ENCODE assay signal across 18 cellular contexts in the genomic region with DNA sequence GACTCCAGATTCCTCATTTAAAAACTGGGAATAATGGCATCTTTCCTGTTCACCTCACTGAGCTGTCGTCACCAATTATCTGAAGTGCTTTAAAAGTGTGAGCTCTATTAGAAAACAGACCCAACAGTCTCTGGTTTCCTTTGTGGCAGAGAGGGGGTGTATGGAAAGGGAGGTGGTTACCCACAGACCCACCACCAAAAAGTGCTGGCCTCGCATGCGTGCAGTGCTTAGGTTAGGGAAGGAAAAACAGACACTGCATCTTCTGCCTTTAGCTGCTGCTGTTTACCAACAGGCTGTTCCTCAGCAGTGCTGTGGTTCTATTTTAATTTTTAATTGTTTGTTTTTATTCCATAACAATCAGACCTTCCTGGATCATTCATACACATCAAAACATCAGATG.
A peak's percentile ranks its signal among the peaks of the same experiment; 100 is the strongest.
DNase-seq lines count a peak whose midpoint lies in the region; TF ChIP-seq lines count a peak whose summit lies in the region.
"Had no signal": no experiment of that assay in that cellular context is flagged by ENCODE, and none has a peak within 500 bp of the region (broad histone marks: within the 10 kb centered on the region; RNA-seq: fewer than 3 reads in every experiment).

No MANE protein-coding gene starts in this region.

- no peak overlapping the region for H3K27ac ChIP-seq in H9 (ENCODE audit: insufficient read length, low read depth, low read length)
- H3K27ac ChIP-seq: cardiac muscle cell, ovary, stomach had no signal

- H2BK12ac ChIP-seq in H9 (ENCODE audit: insufficient read length, low read depth, low read length) = no peak overlapping the region

- no peak overlapping the region for H3K18ac ChIP-seq in H9 (ENCODE audit: insufficient read length, low read depth, low read length)

- H3K27me3 ChIP-seq in H9 (ENCODE audit: insufficient read depth, low read length) = no peaks in the 10 kb centered on the region
- H3K27me3 ChIP-seq: cardiac muscle cell, ovary, stomach had no signal

- no peaks in the 10 kb centered on the region for H3K9me3 ChIP-seq in H9 (ENCODE audit: control insufficient read depth, low read depth, low read length)
- H3K9me3 ChIP-seq: esophagus squamous epithelium, ovary, stomach had no signal

- no peaks in the 10 kb centered on the region for H3K79me1 ChIP-seq in H9 (ENCODE audit: insufficient read depth, low read depth, low read length, poor library complexity, severe bottlenecking)

- no peak overlapping the region for H3K9ac ChIP-seq in H9 (ENCODE audit: extremely low read depth, insufficient read length, low read length)

- H2BK15ac ChIP-seq in H9 (ENCODE audit: low read depth, low read length) = no peak overlapping the region

- H2AFZ ChIP-seq in H9 (ENCODE audit: low read length) = no peak overlapping the region

- H4K5ac ChIP-seq in H9 (ENCODE audit: insufficient read length, low read depth, low read length) = no peak overlapping the region

- no peak overlapping the region for H3K4me2 ChIP-seq in H9 (ENCODE audit: insufficient read depth, insufficient read length, low read length)

- no peak overlapping the region for H3K27ac Mint-ChIP-seq in H9
- H3K27ac Mint-ChIP-seq: CD4-positive, CD25-positive, alpha-beta regulatory T cell had no signal

- peaks cover 3% of the 10 kb centered on the region; the same call in 1 of the 2 replicates for H3K4me1 ChIP-seq in H9 (ENCODE audit: insufficient read depth, low read length)

- no peaks in the 10 kb centered on the region for H3K36me3 Mint-ChIP-seq in H9 (ENCODE audit: insufficient read depth in 1 of 3, low read depth in 3 of 3)
- H3K36me3 Mint-ChIP-seq: CD4-positive, CD25-positive, alpha-beta regulatory T cell had no signal

- no peaks in the 10 kb centered on the region for H3K27me3 Mint-ChIP-seq in H9 (ENCODE audit: low read depth)

- TF ChIP-seq CTCF in H9 (conservative IDR thresholded peaks at IDR 0.05) = no peak

- H3K4ac ChIP-seq in H9 (ENCODE audit: low read depth, low read length) = no peak overlapping the region

- no peak overlapping the region for H3K23ac ChIP-seq in H9 (ENCODE audit: insufficient read length, low read depth, low read length)

- no peak overlapping the region for H3T11ph ChIP-seq in H9 (ENCODE audit: low read length)

- DNase-seq in activated CD8-positive, alpha-beta memory T cell treated with anti-CD3 and anti-CD28 coated beads for 24 hours = peak; percentile 72
- no peak for DNase-seq in activated CD8-positive, alpha-beta memory T cell treated with anti-CD3 and anti-CD28 coated beads, Interleukin-2, amount 50 U/mL, for 4 hours
- DNase-seq in activated CD4-positive, alpha-beta T cell treated with anti-CD3 and anti-CD28 coated beads for 48 hours = peak; percentile 40
- DNase-seq in activated T-helper 9 cell treated with anti-CD3 and anti-CD28 coated beads, Interleukin-2, amount 50 U/mL, for 16 hours (ENCODE audit: low read depth) = peak; percentile 12
- DNase-seq in stimulated activated CD8-positive, alpha-beta memory T cell treated with anti-CD3 and anti-CD28 coated beads, Interleukin-4, amount 100 ng/mL, for 48 hours = peak; percentile 59
- DNase-seq in NCI-H82 treated with DMSO at 0.1 percent for 48 hours (lab: John Stamatoyannopoulos, UW; ENCODE audit: unreplicated experiment) (no peak), cortex of kidney (lab: John Stamatoyannopoulos, UW) (no peak), H9 (no peak)
- DNase-seq: DMS79, esophagus squamous epithelium, GOT3, MM.1S, NCI-H187, NCI-H510A, ovary, stomach had no signal

- no peaks in the 10 kb centered on the region for H4K20me1 ChIP-seq in H9 (ENCODE audit: control insufficient read depth, insufficient read depth, insufficient read length)

- H3K14ac ChIP-seq in H9 (ENCODE audit: insufficient read depth, low read length) = no peak overlapping the region

- no peak overlapping the region for H2AK5ac ChIP-seq in H9 (ENCODE audit: insufficient read length, low read length)

- H3K23me2 ChIP-seq in H9 (ENCODE audit: insufficient read length, low read depth, low read length, poor library complexity, severe bottlenecking) = no peaks in the 10 kb centered on the region

- peaks cover under 1 to 3% of the 10 kb centered on the region in 2 experiments; a peak in 2 of 4 replicates for H3K4me1 Mint-ChIP-seq in H9

- H2BK5ac ChIP-seq in H9 (ENCODE audit: insufficient read length, low read length) = no peak overlapping the region

- H4K8ac ChIP-seq in H9 (replicated peaks; ENCODE audit: insufficient read length, low read depth, low read length) = no peak overlapping the region

- H2BK20ac ChIP-seq in H9 (ENCODE audit: low read depth, low read length, poor library complexity, severe bottlenecking) = no peak overlapping the region

- H3K9me3 Mint-ChIP-seq in H9 = 0 out of 5 replicates have a peak, but pooled peaks cover 0 to 2% of the 10 kb centered on the region in 2 experiments

- no peaks in the 10 kb centered on the region for H3K79me2 ChIP-seq in H9 (ENCODE audit: insufficient read depth, low read length)

- no peak overlapping the region for H4K91ac ChIP-seq in H9 (ENCODE audit: insufficient read length, low read depth, low read length)

- no peak overlapping the region for H2BK120ac ChIP-seq in H9 (ENCODE audit: low read depth, low read length, poor library complexity, severe bottlenecking)

- H3K4me3 Mint-ChIP-seq in H9 = no peak overlapping the region
- H3K4me3 Mint-ChIP-seq: CD4-positive, CD25-positive, alpha-beta regulatory T cell had no signal

- WGBS in H9 (ENCODE audit: extremely low coverage, insufficient read length, low lambda C conversion rate) = no CpG with 5 or more reads among the region's 3 CpGs

- H3K56ac ChIP-seq in H9 (ENCODE audit: insufficient read length, low read depth, low read length) = no peak overlapping the region

Comparison
In these comparisons a context has a peak if more than half of its experiments do, and no peak if none do; other contexts are left out.
1. DNase-seq: peak in activated CD8-positive, alpha-beta memory T cell treated with anti-CD3 and anti-CD28 coated beads for 24 hours (single experiment), activated CD4-positive, alpha-beta T cell treated with anti-CD3 and anti-CD28 coated beads for 48 hours (single experiment), activated T-helper 9 cell treated with anti-CD3 and anti-CD28 coated beads, Interleukin-2, amount 50 U/mL, for 16 hours (single experiment) and stimulated activated CD8-positive, alpha-beta memory T cell treated with anti-CD3 and anti-CD28 coated beads, Interleukin-4, amount 100 ng/mL, for 48 hours (single experiment); none in activated CD8-positive, alpha-beta memory T cell treated with anti-CD3 and anti-CD28 coated beads, Interleukin-2, amount 50 U/mL, for 4 hours (single experiment), NCI-H82 treated with DMSO at 0.1 percent for 48 hours (single experiment), cortex of kidney (single experiment) and H9 (single experiment).